8 cellular contexts compared by ENCODE assay signal in the genomic region with DNA sequence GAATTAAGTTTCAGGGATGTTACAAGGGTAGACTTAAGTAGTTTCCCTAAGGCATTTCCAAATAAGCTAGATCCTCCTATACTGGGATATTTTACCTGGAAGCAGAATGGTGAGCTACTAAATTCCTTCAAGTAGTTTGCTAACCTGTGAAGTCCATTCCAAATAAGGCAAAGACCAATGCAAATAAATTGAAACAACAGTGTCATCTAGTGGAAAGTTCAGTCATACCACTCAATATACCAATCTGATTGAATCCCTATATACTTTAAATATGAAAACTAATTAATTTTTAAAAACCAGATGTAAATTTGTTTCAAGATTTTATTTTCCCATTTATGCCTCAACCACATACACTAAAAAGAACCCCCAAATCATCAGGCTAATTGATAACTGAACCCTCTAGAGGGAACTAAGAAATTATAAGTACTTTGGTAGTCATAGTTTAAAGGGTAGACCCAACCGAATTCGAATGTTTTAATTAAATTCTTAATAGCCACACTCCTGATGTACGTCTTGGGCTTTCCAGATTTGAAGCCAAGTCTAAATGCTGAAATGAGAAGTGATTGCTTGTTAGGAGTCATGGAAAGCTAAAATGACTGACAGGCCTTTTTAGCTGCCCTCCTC.
DNase-seq lines count a peak whose midpoint lies in the region; ATAC-seq and TF ChIP-seq lines count a peak whose summit lies in the region.

No MANE protein-coding gene starts in this region.

- H3K4me1 ChIP-seq in foreskin keratinocyte, result peaks cover 4% of the 10 kb centered on the region

- H3K4me3 Mint-ChIP-seq in activated CD8-positive, alpha-beta T cell treated with anti-CD3 and anti-CD28 coated beads for 36 hours, result no peak overlapping the region
- H3K4me3 Mint-ChIP-seq in activated CD8-positive, alpha-beta T cell treated with anti-CD3 and anti-CD28 coated beads, Interleukin-2, amount 10 ng/mL, durations not matched to agents 7 days and 5 days, result no peak overlapping the region

- no peak overlapping the region for H3K27ac Mint-ChIP-seq in activated CD8-positive, alpha-beta T cell treated with anti-CD3 and anti-CD28 coated beads for 36 hours
- no peak overlapping the region for H3K27ac Mint-ChIP-seq in activated CD8-positive, alpha-beta T cell treated with anti-CD3 and anti-CD28 coated beads, Interleukin-2, amount 10 ng/mL, durations not matched to agents 7 days and 5 days

- peaks cover 11% of the 10 kb centered on the region for H3K27me3 Mint-ChIP-seq in activated CD8-positive, alpha-beta T cell treated with anti-CD3 and anti-CD28 coated beads for 36 hours
- H3K27me3 Mint-ChIP-seq in activated CD8-positive, alpha-beta T cell treated with anti-CD3 and anti-CD28 coated beads, Interleukin-2, amount 10 ng/mL, durations not matched to agents 7 days and 5 days (ENCODE audit: low read depth), result peaks cover 11% of the 10 kb centered on the region

- CTCF ChIA-PET in activated CD8-positive, alpha-beta T cell treated with anti-CD3 and anti-CD28 coated beads for 36 hours (lab: Charles Lee), result interaction anchor here (0.6 to 1.8 kb wide), 3 partner anchors 10 to 475 kb away, joined by 3 to 5 read pairs (median 3); no protein-coding TSS in a partner anchor
- CTCF ChIA-PET in activated CD8-positive, alpha-beta T cell treated with anti-CD3 and anti-CD28 coated beads, Interleukin-2, amount 10 ng/mL, durations not matched to agents 7 days and 5 days (lab: Charles Lee), result interaction anchor here (0.7 to 1.5 kb wide), 4 partner anchors 29 to 970 kb away, joined by 3 to 7 read pairs (median 3); no protein-coding TSS in a partner anchor

- H3K27me3 ChIP-seq in foreskin keratinocyte, result peaks cover 5% of the 10 kb centered on the region

- POLR2A ChIA-PET in activated CD8-positive, alpha-beta T cell treated with anti-CD3 and anti-CD28 coated beads for 36 hours (lab: Charles Lee), result no interaction called here
- POLR2A ChIA-PET in activated CD8-positive, alpha-beta T cell treated with anti-CD3 and anti-CD28 coated beads, Interleukin-2, amount 10 ng/mL, durations not matched to agents 7 days and 5 days (lab: Charles Lee), result no interaction called here

- no peaks in the 10 kb centered on the region for H3K36me3 Mint-ChIP-seq in activated CD8-positive, alpha-beta T cell treated with anti-CD3 and anti-CD28 coated beads for 36 hours (ENCODE audit: low read depth)
- no peaks in the 10 kb centered on the region for H3K36me3 Mint-ChIP-seq in activated CD8-positive, alpha-beta T cell treated with anti-CD3 and anti-CD28 coated beads, Interleukin-2, amount 10 ng/mL, durations not matched to agents 7 days and 5 days (ENCODE audit: low read depth)

- DNase-seq in activated CD8-positive, alpha-beta T cell treated with anti-CD3 and anti-CD28 coated beads for 36 hours, result no peak
- no peak for DNase-seq in activated CD8-positive, alpha-beta T cell treated with anti-CD3 and anti-CD28 coated beads, Interleukin-2, amount 10 ng/mL, durations not matched to agents 7 days and 5 days
- DNase-seq in HT-29 (ENCODE audit: low spot score), result peak; percentile 93
- peak; percentile 6 to 15 for DNase-seq in SHP77 (lab: John Stamatoyannopoulos, UW)
- DNase-seq in foreskin keratinocyte, result peak in 1 of 2 donors; percentile 56
- peak; percentile 18 for DNase-seq in smooth muscle cell of the brain vasculature (ENCODE audit: low read depth, low spot score)
- no peak for DNase-seq in GM19238 (ENCODE audit: insufficient read length, low spot score)

- peak; percentile 38 for TF ChIP-seq CTCF in activated CD8-positive, alpha-beta T cell treated with anti-CD3 and anti-CD28 coated beads for 36 hours (IDR thresholded peaks at IDR 0.05)
- peak; percentile 83 for TF ChIP-seq CTCF in foreskin keratinocyte (conservative IDR thresholded peaks at IDR 0.05)

- intact Hi-C loops in activated CD8-positive, alpha-beta T cell treated with anti-CD3 and anti-CD28 coated beads for 36 hours (cut with micrococcal nuclease), result no loop called here

- H3K27ac ChIP-seq in foreskin keratinocyte, result no peak overlapping the region

- no peaks in the 10 kb centered on the region for H3K9me3 Mint-ChIP-seq in activated CD8-positive, alpha-beta T cell treated with anti-CD3 and anti-CD28 coated beads for 36 hours
- H3K9me3 Mint-ChIP-seq in activated CD8-positive, alpha-beta T cell treated with anti-CD3 and anti-CD28 coated beads, Interleukin-2, amount 10 ng/mL, durations not matched to agents 7 days and 5 days (ENCODE audit: insufficient read depth), result no peaks in the 10 kb centered on the region

- peak; percentile 42 for ATAC-seq in activated CD8-positive, alpha-beta T cell treated with anti-CD3 and anti-CD28 coated beads for 36 hours
- no peak for ATAC-seq in activated CD8-positive, alpha-beta T cell treated with anti-CD3 and anti-CD28 coated beads, Interleukin-2, amount 10 ng/mL, durations not matched to agents 7 days and 5 days
- ATAC-seq in foreskin keratinocyte (peak; percentile 67), HG03108 (IDR thresholded peaks at IDR 0.05; ENCODE audit: unreplicated experiment) (no peak)

- peaks cover 7% of the 10 kb centered on the region for H3K4me1 Mint-ChIP-seq in activated CD8-positive, alpha-beta T cell treated with anti-CD3 and anti-CD28 coated beads for 36 hours (ENCODE audit: low read depth)
- H3K4me1 Mint-ChIP-seq in activated CD8-positive, alpha-beta T cell treated with anti-CD3 and anti-CD28 coated beads, Interleukin-2, amount 10 ng/mL, durations not matched to agents 7 days and 5 days (ENCODE audit: low read depth), result no peaks in the 10 kb centered on the region

Comparison
In these comparisons a context has a peak if more than half of its experiments do, and no peak if none do; other contexts are left out.
1. ATAC-seq: peak in activated CD8-positive, alpha-beta T cell treated with anti-CD3 and anti-CD28 coated beads for 36 hours (single experiment) and foreskin keratinocyte (single experiment); none in activated CD8-positive, alpha-beta T cell treated with anti-CD3 and anti-CD28 coated beads, Interleukin-2, amount 10 ng/mL, durations not matched to agents 7 days and 5 days (single experiment) and HG03108 (single experiment).
2. DNase-seq: peak in HT-29 (single experiment), SHP77 (2 of 2) and smooth muscle cell of the brain vasculature (single experiment); none in activated CD8-positive, alpha-beta T cell treated with anti-CD3 and anti-CD28 coated beads for 36 hours (single experiment), activated CD8-positive, alpha-beta T cell treated with anti-CD3 and anti-CD28 coated beads, Interleukin-2, amount 10 ng/mL, durations not matched to agents 7 days and 5 days (single experiment) and GM19238 (single experiment).